ENCODE assay signal across 28 cellular contexts in the genomic region with DNA sequence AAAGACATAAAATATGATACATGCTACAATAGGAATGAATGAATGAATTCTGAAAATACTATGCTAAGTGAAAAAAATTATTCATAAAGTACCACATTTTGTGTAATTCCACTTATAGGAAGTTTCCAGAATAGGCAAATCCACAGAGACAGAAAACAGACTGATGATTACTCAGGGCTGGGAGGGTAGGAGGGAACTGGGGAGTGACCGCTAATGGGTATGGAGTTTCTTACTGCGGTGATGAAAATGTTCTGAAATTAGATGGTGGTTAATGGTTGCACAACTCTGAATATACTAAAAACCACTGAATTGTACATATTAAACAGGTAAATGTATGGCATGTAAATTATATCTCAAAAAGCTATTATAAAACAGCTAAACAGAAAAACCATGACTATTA. TPM values are rescaled to one million over a fixed set of nuclear protein-coding genes. Genes with fewer than 3 reads are reported as not detected.
"Had no signal": no experiment of that assay in that cellular context is flagged by ENCODE, and none has a peak within 500 bp of the region (broad histone marks: within the 10 kb centered on the region; RNA-seq: fewer than 3 reads in every experiment).

No MANE protein-coding gene starts in this region.

- ATAC-seq: activated CD8-positive, alpha-beta T cell treated with anti-CD3 and anti-CD28 coated beads for 36 hours; activated naive CD8-positive, alpha-beta T cell treated with anti-CD3 and anti-CD28 coated beads, Interleukin-2, amount 50 U/mL, for 24 hours; activated T-cell treated with anti-CD3 and anti-CD28 coated beads, Interleukin-2, amount 50 U/mL, for 4 hours; activated T-helper 17 cell treated with anti-CD3 and anti-CD28 coated beads, Interleukin-2, amount 50 U/mL, for 72 hours; gastroesophageal sphincter; left colon; naive thymus-derived CD8-positive, alpha-beta T cell; pancreas; psoas muscle; T-helper 17 cell had no signal

- H3K4me3 ChIP-seq: gastroesophageal sphincter, hepatocyte, pancreas, psoas muscle, spleen, tibial nerve had no signal

- H3K9me3 ChIP-seq: gastroesophageal sphincter, pancreas, psoas muscle, spleen, tibial nerve had no signal

- DNase-seq: activated CD4-positive, alpha-beta T cell treated with anti-CD3 and anti-CD28 coated beads for 1 hour; activated CD4-positive, alpha-beta T cell treated with anti-CD3 and anti-CD28 coated beads, Interleukin-2, amount 50 U/mL, for 1 hour; activated CD8-positive, alpha-beta T cell treated with anti-CD3 and anti-CD28 coated beads for 36 hours; activated naive CD8-positive, alpha-beta T cell treated with anti-CD3 and anti-CD28 coated beads, Interleukin-2, amount 50 U/mL, for 24 hours; activated T-cell treated with anti-CD3 and anti-CD28 coated beads, Interleukin-2, amount 50 U/mL, for 4 hours; dermis blood vessel endothelial cell; effector CD4-positive, alpha-beta T cell; immature natural killer cell; kidney; left colon; midbrain; naive thymus-derived CD8-positive, alpha-beta T cell; nucleus accumbens; pancreas; psoas muscle; spleen; stimulated activated naive CD4-positive, alpha-beta T cell treated with Interleukin-2 at 50 U/mL for 16 hours; T-helper 17 cell; T1000 had no signal

- H3K27ac Mint-ChIP-seq: activated CD8-positive, alpha-beta T cell treated with anti-CD3 and anti-CD28 coated beads for 36 hours; activated naive CD4-positive, alpha-beta T cell treated with anti-CD3 and anti-CD28 coated beads, Interleukin-2, amount 50 U/mL, for 24 hours; activated naive CD8-positive, alpha-beta T cell treated with anti-CD3 and anti-CD28 coated beads, Interleukin-2, amount 50 U/mL, for 24 hours; activated T-helper 17 cell treated with anti-CD3 and anti-CD28 coated beads, Interleukin-2, amount 50 U/mL, for 72 hours; immature natural killer cell; naive thymus-derived CD8-positive, alpha-beta T cell; T-helper 17 cell had no signal

- H3K36me3 ChIP-seq: gastroesophageal sphincter, pancreas, spleen, tibial nerve had no signal

- H3K4me1 Mint-ChIP-seq: activated naive CD4-positive, alpha-beta T cell treated with anti-CD3 and anti-CD28 coated beads, Interleukin-2, amount 50 U/mL, for 24 hours; activated naive CD8-positive, alpha-beta T cell treated with anti-CD3 and anti-CD28 coated beads, Interleukin-2, amount 50 U/mL, for 24 hours; activated T-helper 17 cell treated with anti-CD3 and anti-CD28 coated beads, Interleukin-2, amount 50 U/mL, for 72 hours; central memory CD8-positive, alpha-beta T cell; immature natural killer cell; naive thymus-derived CD8-positive, alpha-beta T cell; neural crest cell; T-helper 17 cell had no signal

- H3K4me3 Mint-ChIP-seq: activated CD8-positive, alpha-beta T cell treated with anti-CD3 and anti-CD28 coated beads for 36 hours; activated naive CD4-positive, alpha-beta T cell treated with anti-CD3 and anti-CD28 coated beads, Interleukin-2, amount 50 U/mL, for 24 hours; activated naive CD8-positive, alpha-beta T cell treated with anti-CD3 and anti-CD28 coated beads, Interleukin-2, amount 50 U/mL, for 24 hours; activated T-cell treated with anti-CD3 and anti-CD28 coated beads, Interleukin-2, amount 50 U/mL, for 4 hours; activated T-helper 17 cell treated with anti-CD3 and anti-CD28 coated beads, Interleukin-2, amount 50 U/mL, for 72 hours; central memory CD8-positive, alpha-beta T cell; immature natural killer cell; naive thymus-derived CD8-positive, alpha-beta T cell; neural crest cell; T-helper 17 cell had no signal

- H3K9me3 Mint-ChIP-seq: activated CD8-positive, alpha-beta T cell treated with anti-CD3 and anti-CD28 coated beads for 36 hours; activated naive CD4-positive, alpha-beta T cell treated with anti-CD3 and anti-CD28 coated beads, Interleukin-2, amount 50 U/mL, for 24 hours; activated naive CD8-positive, alpha-beta T cell treated with anti-CD3 and anti-CD28 coated beads, Interleukin-2, amount 50 U/mL, for 24 hours; activated T-cell treated with anti-CD3 and anti-CD28 coated beads, Interleukin-2, amount 50 U/mL, for 4 hours; activated T-helper 17 cell treated with anti-CD3 and anti-CD28 coated beads, Interleukin-2, amount 50 U/mL, for 72 hours; central memory CD8-positive, alpha-beta T cell; immature natural killer cell; naive thymus-derived CD8-positive, alpha-beta T cell; neural crest cell had no signal

- H3K4me1 ChIP-seq: gastroesophageal sphincter, pancreas, psoas muscle, spleen, tibial nerve had no signal

- H3K36me3 Mint-ChIP-seq: activated naive CD4-positive, alpha-beta T cell treated with anti-CD3 and anti-CD28 coated beads, Interleukin-2, amount 50 U/mL, for 24 hours; immature natural killer cell; naive thymus-derived CD8-positive, alpha-beta T cell had no signal

RNA-seq across cellular contexts. Expression of gene FERMT1, which starts 22.6 kb away (rescaled TPM):
- total RNA-seq: naive thymus-derived CD8-positive, alpha-beta T cell had no signal

RNA-seq across cellular contexts. Expression of gene LRRN4, which starts 46.4 kb away (rescaled TPM):
- total RNA-seq: activated CD8-positive, alpha-beta T cell treated with anti-CD3 and anti-CD28 coated beads for 36 hours; activated T-helper 17 cell treated with anti-CD3 and anti-CD28 coated beads, Interleukin-2, amount 50 U/mL, for 72 hours; bronchial epithelial cell; fibroblast of villous mesenchyme; gastroesophageal sphincter; left colon; naive thymus-derived CD8-positive, alpha-beta T cell; neural crest cell; T-helper 17 cell; tibial nerve had no signal
